In the genomic region with DNA sequence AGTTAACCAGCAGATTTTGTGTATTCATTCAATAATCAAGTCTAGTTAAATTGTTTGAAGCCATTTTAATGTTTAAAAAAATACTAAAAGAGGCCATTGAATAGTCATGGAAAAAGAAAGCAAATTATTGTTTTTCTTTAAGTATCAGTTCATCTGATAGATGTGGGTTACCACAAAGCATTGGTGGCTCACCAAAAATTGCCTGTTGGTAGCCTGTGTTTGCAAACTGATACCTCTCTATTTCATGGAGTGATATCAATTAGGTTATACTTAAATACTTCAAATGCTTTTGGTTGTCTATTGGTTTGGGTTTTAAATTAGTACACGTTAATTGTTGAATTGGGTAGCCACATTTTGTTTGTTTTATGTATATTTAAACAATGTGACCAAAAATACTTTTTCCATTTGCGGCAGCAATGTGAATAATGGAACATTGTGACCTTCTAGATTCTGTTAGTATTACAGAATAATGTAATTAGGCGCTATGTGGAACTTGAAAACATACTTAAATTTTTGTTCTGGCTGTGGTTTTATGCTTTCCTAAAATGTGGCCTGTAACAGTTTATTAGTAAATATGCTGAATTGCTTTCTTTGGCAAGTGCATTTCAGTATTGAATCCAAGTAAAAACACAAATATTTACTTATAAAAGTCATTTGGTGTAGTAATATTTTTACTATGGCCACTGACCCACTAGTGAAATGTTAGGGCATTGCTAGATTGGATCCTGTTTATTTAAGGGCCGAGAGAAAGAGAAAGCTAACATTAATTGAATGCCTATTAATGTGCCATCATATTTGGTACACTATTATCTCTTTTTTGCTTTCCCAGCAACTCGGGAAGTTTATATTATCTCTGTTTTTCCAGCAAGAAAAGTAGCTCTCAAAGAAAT, we compare ENCODE assay signal across 1 cellular context.
TF ChIP-seq lines count a peak whose summit lies in the region.

No MANE protein-coding gene starts in this region.

TF ChIP-seq in WTC11, 78 proteins besides CTCF, POLR2A, EP300 and RAD21 (continued from another document):
- TF ChIP-seq, protein P1, sequence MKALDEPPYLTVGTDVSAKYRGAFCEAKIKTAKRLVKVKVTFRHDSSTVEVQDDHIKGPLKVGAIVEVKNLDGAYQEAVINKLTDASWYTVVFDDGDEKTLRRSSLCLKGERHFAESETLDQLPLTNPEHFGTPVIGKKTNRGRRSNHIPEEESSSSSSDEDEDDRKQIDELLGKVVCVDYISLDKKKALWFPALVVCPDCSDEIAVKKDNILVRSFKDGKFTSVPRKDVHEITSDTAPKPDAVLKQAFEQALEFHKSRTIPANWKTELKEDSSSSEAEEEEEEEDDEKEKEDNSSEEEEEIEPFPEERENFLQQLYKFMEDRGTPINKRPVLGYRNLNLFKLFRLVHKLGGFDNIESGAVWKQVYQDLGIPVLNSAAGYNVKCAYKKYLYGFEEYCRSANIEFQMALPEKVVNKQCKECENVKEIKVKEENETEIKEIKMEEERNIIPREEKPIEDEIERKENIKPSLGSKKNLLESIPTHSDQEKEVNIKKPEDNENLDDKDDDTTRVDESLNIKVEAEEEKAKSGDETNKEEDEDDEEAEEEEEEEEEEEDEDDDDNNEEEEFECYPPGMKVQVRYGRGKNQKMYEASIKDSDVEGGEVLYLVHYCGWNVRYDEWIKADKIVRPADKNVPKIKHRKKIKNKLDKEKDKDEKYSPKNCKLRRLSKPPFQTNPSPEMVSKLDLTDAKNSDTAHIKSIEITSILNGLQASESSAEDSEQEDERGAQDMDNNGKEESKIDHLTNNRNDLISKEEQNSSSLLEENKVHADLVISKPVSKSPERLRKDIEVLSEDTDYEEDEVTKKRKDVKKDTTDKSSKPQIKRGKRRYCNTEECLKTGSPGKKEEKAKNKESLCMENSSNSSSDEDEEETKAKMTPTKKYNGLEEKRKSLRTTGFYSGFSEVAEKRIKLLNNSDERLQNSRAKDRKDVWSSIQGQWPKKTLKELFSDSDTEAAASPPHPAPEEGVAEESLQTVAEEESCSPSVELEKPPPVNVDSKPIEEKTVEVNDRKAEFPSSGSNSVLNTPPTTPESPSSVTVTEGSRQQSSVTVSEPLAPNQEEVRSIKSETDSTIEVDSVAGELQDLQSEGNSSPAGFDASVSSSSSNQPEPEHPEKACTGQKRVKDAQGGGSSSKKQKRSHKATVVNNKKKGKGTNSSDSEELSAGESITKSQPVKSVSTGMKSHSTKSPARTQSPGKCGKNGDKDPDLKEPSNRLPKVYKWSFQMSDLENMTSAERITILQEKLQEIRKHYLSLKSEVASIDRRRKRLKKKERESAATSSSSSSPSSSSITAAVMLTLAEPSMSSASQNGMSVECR (CRISPR knock-in tag; IDR thresholded peaks at IDR 0.05; ENCODE audit: borderline replicate concordance), result no peak
- TF ChIP-seq EMX1 (CRISPR knock-in tag; IDR thresholded peaks at IDR 0.05) (no peak), OVOL2 (CRISPR knock-in tag; IDR thresholded peaks at IDR 0.05; ENCODE audit: borderline replicate concordance) (no peak), ZNF512 (CRISPR knock-in tag; IDR thresholded peaks at IDR 0.05; ENCODE audit: borderline replicate concordance) (no peak), GRHL2 (CRISPR knock-in tag; IDR thresholded peaks at IDR 0.05; ENCODE audit: insufficient replicate concordance, severe bottlenecking) (no peak), SP1 (CRISPR knock-in tag; conservative IDR thresholded peaks at IDR 0.05) (no peak), CBFB (CRISPR knock-in tag; IDR thresholded peaks at IDR 0.05; ENCODE audit: low read depth) (no peak), JAZF1 (CRISPR knock-in tag; IDR thresholded peaks at IDR 0.05) (no peak), TP53 (CRISPR knock-in tag; IDR thresholded peaks at IDR 0.05) (no peak), ERG (CRISPR knock-in tag; IDR thresholded peaks at IDR 0.05) (no peak)
- TF ChIP-seq, protein P2, sequence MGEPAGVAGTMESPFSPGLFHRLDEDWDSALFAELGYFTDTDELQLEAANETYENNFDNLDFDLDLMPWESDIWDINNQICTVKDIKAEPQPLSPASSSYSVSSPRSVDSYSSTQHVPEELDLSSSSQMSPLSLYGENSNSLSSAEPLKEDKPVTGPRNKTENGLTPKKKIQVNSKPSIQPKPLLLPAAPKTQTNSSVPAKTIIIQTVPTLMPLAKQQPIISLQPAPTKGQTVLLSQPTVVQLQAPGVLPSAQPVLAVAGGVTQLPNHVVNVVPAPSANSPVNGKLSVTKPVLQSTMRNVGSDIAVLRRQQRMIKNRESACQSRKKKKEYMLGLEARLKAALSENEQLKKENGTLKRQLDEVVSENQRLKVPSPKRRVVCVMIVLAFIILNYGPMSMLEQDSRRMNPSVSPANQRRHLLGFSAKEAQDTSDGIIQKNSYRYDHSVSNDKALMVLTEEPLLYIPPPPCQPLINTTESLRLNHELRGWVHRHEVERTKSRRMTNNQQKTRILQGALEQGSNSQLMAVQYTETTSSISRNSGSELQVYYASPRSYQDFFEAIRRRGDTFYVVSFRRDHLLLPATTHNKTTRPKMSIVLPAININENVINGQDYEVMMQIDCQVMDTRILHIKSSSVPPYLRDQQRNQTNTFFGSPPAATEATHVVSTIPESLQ (CRISPR knock-in tag; IDR thresholded peaks at IDR 0.05), result no peak
- TF ChIP-seq, protein P3, sequence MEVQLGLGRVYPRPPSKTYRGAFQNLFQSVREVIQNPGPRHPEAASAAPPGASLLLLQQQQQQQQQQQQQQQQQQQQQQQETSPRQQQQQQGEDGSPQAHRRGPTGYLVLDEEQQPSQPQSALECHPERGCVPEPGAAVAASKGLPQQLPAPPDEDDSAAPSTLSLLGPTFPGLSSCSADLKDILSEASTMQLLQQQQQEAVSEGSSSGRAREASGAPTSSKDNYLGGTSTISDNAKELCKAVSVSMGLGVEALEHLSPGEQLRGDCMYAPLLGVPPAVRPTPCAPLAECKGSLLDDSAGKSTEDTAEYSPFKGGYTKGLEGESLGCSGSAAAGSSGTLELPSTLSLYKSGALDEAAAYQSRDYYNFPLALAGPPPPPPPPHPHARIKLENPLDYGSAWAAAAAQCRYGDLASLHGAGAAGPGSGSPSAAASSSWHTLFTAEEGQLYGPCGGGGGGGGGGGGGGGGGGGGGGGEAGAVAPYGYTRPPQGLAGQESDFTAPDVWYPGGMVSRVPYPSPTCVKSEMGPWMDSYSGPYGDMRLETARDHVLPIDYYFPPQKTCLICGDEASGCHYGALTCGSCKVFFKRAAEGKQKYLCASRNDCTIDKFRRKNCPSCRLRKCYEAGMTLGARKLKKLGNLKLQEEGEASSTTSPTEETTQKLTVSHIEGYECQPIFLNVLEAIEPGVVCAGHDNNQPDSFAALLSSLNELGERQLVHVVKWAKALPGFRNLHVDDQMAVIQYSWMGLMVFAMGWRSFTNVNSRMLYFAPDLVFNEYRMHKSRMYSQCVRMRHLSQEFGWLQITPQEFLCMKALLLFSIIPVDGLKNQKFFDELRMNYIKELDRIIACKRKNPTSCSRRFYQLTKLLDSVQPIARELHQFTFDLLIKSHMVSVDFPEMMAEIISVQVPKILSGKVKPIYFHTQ (CRISPR knock-in tag; IDR thresholded peaks at IDR 0.05), result no peak
- TF ChIP-seq, protein P4, sequence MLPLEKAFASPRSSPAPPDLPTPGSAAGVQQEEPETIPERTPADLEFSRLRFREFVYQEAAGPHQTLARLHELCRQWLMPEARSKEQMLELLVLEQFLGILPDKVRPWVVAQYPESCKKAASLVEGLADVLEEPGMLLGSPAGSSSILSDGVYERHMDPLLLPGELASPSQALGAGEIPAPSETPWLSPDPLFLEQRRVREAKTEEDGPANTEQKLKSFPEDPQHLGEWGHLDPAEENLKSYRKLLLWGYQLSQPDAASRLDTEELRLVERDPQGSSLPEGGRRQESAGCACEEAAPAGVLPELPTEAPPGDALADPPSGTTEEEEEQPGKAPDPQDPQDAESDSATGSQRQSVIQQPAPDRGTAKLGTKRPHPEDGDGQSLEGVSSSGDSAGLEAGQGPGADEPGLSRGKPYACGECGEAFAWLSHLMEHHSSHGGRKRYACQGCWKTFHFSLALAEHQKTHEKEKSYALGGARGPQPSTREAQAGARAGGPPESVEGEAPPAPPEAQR (CRISPR knock-in tag; IDR thresholded peaks at IDR 0.05), result no peak
